18 cellular contexts compared by ENCODE assay signal in genomic region chr6:111354751-111355150, GRCh38.
DNase-seq lines count a peak whose midpoint lies in the region; ATAC-seq, FAIRE-seq and TF ChIP-seq lines count a peak whose summit lies in the region.
"Had no signal": no experiment of that assay in that cellular context is flagged by ENCODE, and none has a peak within 500 bp of the region (broad histone marks: within the 10 kb centered on the region; RNA-seq: fewer than 3 reads in every experiment).

No MANE protein-coding gene starts in this region.

- in situ Hi-C loops in gastrocnemius medialis (cut with MboI; ENCODE audit: low sequenced_read_pairs in 4 of 4), result loop anchor here in 1 of 4 donors (25.0 kb wide), 1 partner anchor 283 kb away; no protein-coding TSS in a partner anchor

- peaks cover 6 to 11% of the 10 kb centered on the region in 2 donors for H3K4me1 ChIP-seq in gastrocnemius medialis
- H3K4me1 ChIP-seq: Caco-2, HAP-1 had no signal

- H3K27ac ChIP-seq in HL-60 (replicated peaks) (peak overlapping the region; percentile 56), coronary artery (peak overlapping the region; percentile 24 to 48), gastrocnemius medialis (peak overlapping the region in 3 of 4 donors; percentile 1 to 25 (median 14))
- H3K27ac ChIP-seq: PC-9 had no signal

- TF ChIP-seq CTCF in HL-60 (IDR thresholded peaks at IDR 0.05; ENCODE audit: insufficient read depth, low read length) (no peak), coronary artery (IDR thresholded peaks at IDR 0.05) (no peak), gastrocnemius medialis (IDR thresholded peaks at IDR 0.05 in 4 of 5, conservative IDR thresholded peaks at IDR 0.05 in 1 of 5) (no peak)

- ATAC-seq in gastrocnemius medialis, result no peak

- H3K4me3 ChIP-seq in HL-60 (replicated peaks; ENCODE audit: insufficient read depth, low read length) (no peak overlapping the region), coronary artery (no peak overlapping the region), gastrocnemius medialis (no peak overlapping the region)
- H3K4me3 ChIP-seq: HAP-1, PC-9 had no signal

- no peaks in the 10 kb centered on the region for H3K9me3 ChIP-seq in gastrocnemius medialis
- H3K9me3 ChIP-seq: Caco-2, HAP-1 had no signal

- TF ChIP-seq POLR2A in gastrocnemius medialis (IDR thresholded peaks at IDR 0.05) (no peak), GM12891 (IDR thresholded peaks at IDR 0.05; ENCODE audit: low read depth, low read length) (no peak)

- peaks cover 0 to 69% of the 10 kb centered on the region in 2 donors for H3K36me3 ChIP-seq in gastrocnemius medialis

- FAIRE-seq in GM12891 (lab: Jason Lieb, UNC), result no peak

- DNase-seq in CD1c-positive myeloid dendritic cell (ENCODE audit: extremely low spot score) (peak; percentile 56), HL-60 (ENCODE audit: low read depth in 1 of 2, low spot score in 1 of 2) (no peak), coronary artery (ENCODE audit: low spot score) (no peak), gastrocnemius medialis (no peak), GM12891 (ENCODE audit: insufficient read length, low spot score) (no peak), putamen (ENCODE audit: low spot score) (no peak), cerebellum (ENCODE audit: low spot score) (no peak)
- DNase-seq: ACHN; AML-193; Caco-2; CD4-positive, CD25-positive, alpha-beta regulatory T cell; DMS53; Kasumi-1; MM.1S; NCI-H187 treated with DMSO at 0.1 percent for 48 hours; NCI-H446 treated with DMSO at 0.1 percent for 48 hours; PC-9 had no signal

- no peaks in the 10 kb centered on the region for H3K27me3 ChIP-seq in HL-60 (ENCODE audit: insufficient read depth, poor library complexity, severe bottlenecking)
- no peaks in the 10 kb centered on the region for H3K27me3 ChIP-seq in gastrocnemius medialis

- intact Hi-C loops in gastrocnemius medialis (cut with DNase I; ENCODE audit: low total_unique reads), result no loop called here

TF ChIP-seq in GM12891, 5 proteins besides CTCF, POLR2A, EP300 and RAD21:
- TF ChIP-seq POLR2AphosphoS5 (IDR thresholded peaks at IDR 0.05; ENCODE audit: low read depth, low read length), result no peak
- no peak for TF ChIP-seq TAF1 (IDR thresholded peaks at IDR 0.05; ENCODE audit: low read depth, low read length)
- TF ChIP-seq SPI1 (IDR thresholded peaks at IDR 0.05; ENCODE audit: low read depth, low read length), result no peak
- TF ChIP-seq PAX5 (IDR thresholded peaks at IDR 0.05; ENCODE audit: insufficient read depth, low read length, severe bottlenecking), result no peak
- TF ChIP-seq POU2F2 (IDR thresholded peaks at IDR 0.05; ENCODE audit: low read depth, low read length), result no peak
